Comparison of ENCODE assay signal across 8 cellular contexts in the genomic region with DNA sequence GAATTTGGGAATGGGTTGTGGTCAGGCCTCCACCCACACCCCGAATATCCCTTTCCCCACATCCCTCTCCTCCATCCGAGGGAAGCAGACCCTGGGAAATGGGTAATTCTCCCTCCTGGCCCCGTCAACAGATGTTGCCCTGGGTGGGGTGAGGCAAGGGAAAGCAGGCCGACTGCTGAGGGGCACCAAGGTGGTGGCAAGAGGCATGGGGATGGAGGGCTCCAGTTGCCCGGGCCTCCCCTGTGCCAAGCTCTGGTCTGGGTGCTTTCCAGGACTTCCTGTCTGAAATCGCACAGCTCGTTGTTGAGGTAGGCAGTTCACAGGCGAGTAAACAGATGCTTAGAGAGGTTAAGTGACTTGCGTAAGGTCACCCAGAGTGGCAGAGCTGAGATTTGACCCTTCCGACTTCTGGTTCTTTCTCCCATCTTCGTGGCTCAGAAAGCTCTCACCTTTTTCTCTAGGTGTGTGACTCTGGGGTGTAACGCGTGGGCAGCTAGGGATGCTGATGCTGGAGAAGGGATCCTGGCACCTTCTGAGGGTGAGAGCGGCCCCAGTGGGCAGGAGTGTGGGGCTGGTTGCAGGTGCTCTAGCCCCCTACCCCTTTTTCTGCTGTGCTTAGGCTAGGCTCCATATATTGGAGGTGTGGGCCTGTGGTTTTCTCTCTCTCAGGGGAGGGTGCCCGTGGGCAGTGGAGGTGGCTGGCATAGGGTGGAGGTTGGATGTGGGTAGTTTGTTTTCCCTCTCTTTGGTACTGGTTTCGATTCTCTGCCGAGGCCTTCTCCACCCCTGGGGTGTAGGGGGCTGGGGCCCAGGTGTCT. TPM values are rescaled to one million over a fixed set of nuclear protein-coding genes. Genes with fewer than 3 reads are reported as not detected.
DNase-seq lines count a peak whose midpoint lies in the region; ATAC-seq, FAIRE-seq and TF ChIP-seq lines count a peak whose summit lies in the region.

No MANE protein-coding gene starts in this region.

- peaks cover 12% of the 10 kb centered on the region for H3K36me3 Mint-ChIP-seq in activated CD8-positive, alpha-beta memory T cell treated with anti-CD3 and anti-CD28 coated beads, Interleukin-2, amount 10 ng/mL, durations not matched to agents 7 days and 5 days
- H3K36me3 Mint-ChIP-seq in activated T-cell treated with anti-CD3 and anti-CD28 coated beads, Interleukin-2, amount 50 U/mL, for 72 hours (ENCODE audit: insufficient read depth in 2 of 2) = peaks cover 2% of the 10 kb centered on the region in 2 donors
- peaks cover 2% of the 10 kb centered on the region for H3K36me3 Mint-ChIP-seq in type B pancreatic cell

- H3K27ac Mint-ChIP-seq in activated CD8-positive, alpha-beta memory T cell treated with anti-CD3 and anti-CD28 coated beads, Interleukin-2, amount 10 ng/mL, durations not matched to agents 7 days and 5 days = peak overlapping the region; percentile 97
- peak overlapping the region; percentile 92 for H3K27ac Mint-ChIP-seq in activated T-cell treated with anti-CD3 and anti-CD28 coated beads, Interleukin-2, amount 50 U/mL, for 72 hours
- peak overlapping the region; percentile 39 for H3K27ac Mint-ChIP-seq in type B pancreatic cell

- peaks cover 91% of the 10 kb centered on the region for H3K4me1 Mint-ChIP-seq in activated CD8-positive, alpha-beta memory T cell treated with anti-CD3 and anti-CD28 coated beads, Interleukin-2, amount 10 ng/mL, durations not matched to agents 7 days and 5 days
- peaks cover 96% of the 10 kb centered on the region for H3K4me1 Mint-ChIP-seq in activated T-cell treated with anti-CD3 and anti-CD28 coated beads, Interleukin-2, amount 50 U/mL, for 72 hours (ENCODE audit: low read depth)
- H3K4me1 Mint-ChIP-seq in type B pancreatic cell (ENCODE audit: unreplicated experiment) = peaks cover 44% of the 10 kb centered on the region

- TF ChIP-seq POLR2A in H54 (IDR thresholded peaks at IDR 0.05; ENCODE audit: low read depth, low read length) = no peak

- no peaks in the 10 kb centered on the region for H3K9me3 Mint-ChIP-seq in activated CD8-positive, alpha-beta memory T cell treated with anti-CD3 and anti-CD28 coated beads, Interleukin-2, amount 10 ng/mL, durations not matched to agents 7 days and 5 days (ENCODE audit: low read depth)
- H3K9me3 Mint-ChIP-seq in activated T-cell treated with anti-CD3 and anti-CD28 coated beads, Interleukin-2, amount 50 U/mL, for 72 hours = no peaks in the 10 kb centered on the region
- no peaks in the 10 kb centered on the region for H3K9me3 Mint-ChIP-seq in type B pancreatic cell

- H3K27me3 Mint-ChIP-seq in activated CD8-positive, alpha-beta memory T cell treated with anti-CD3 and anti-CD28 coated beads, Interleukin-2, amount 10 ng/mL, durations not matched to agents 7 days and 5 days = no peaks in the 10 kb centered on the region
- no peaks in the 10 kb centered on the region for H3K27me3 Mint-ChIP-seq in activated T-cell treated with anti-CD3 and anti-CD28 coated beads, Interleukin-2, amount 50 U/mL, for 72 hours (ENCODE audit: low read depth)
- H3K27me3 Mint-ChIP-seq in type B pancreatic cell = no peaks in the 10 kb centered on the region

- peak overlapping the region; percentile 68 for H3K4me3 Mint-ChIP-seq in activated CD8-positive, alpha-beta memory T cell treated with anti-CD3 and anti-CD28 coated beads, Interleukin-2, amount 10 ng/mL, durations not matched to agents 7 days and 5 days
- H3K4me3 Mint-ChIP-seq in activated T-cell treated with anti-CD3 and anti-CD28 coated beads, Interleukin-2, amount 50 U/mL, for 72 hours = peak overlapping the region; percentile 91 to 97
- H3K4me3 Mint-ChIP-seq in type B pancreatic cell = no peak overlapping the region

- CTCF ChIA-PET in activated CD8-positive, alpha-beta memory T cell treated with anti-CD3 and anti-CD28 coated beads, Interleukin-2, amount 10 ng/mL, durations not matched to agents 7 days and 5 days (lab: Charles Lee) = interaction anchor here (1.0 to 5.2 kb wide), 9 partner anchors 9 to 32 kb away, joined by 3 to 51 read pairs (median 4); no protein-coding TSS in a partner anchor

- no peak for ATAC-seq in activated CD8-positive, alpha-beta memory T cell treated with anti-CD3 and anti-CD28 coated beads, Interleukin-2, amount 10 ng/mL, durations not matched to agents 7 days and 5 days
- ATAC-seq in activated T-cell treated with anti-CD3 and anti-CD28 coated beads, Interleukin-2, amount 50 U/mL, for 72 hours (replicated peaks in 1 of 2) = peak; percentile 25 to 42
- ATAC-seq in left lobe of liver = peak; percentile 59

- no peak for FAIRE-seq in H54 (lab: Jason Lieb, UNC)

- peak; percentile 80 for DNase-seq in activated CD8-positive, alpha-beta memory T cell treated with anti-CD3 and anti-CD28 coated beads, Interleukin-2, amount 10 ng/mL, durations not matched to agents 7 days and 5 days
- DNase-seq in activated CD8-positive, alpha-beta memory T cell treated with anti-CD3 and anti-CD28 coated beads, Interleukin-2, amount 50 U/mL, for 48 hours = no peak
- peak; percentile 72 to 73 for DNase-seq in activated T-cell treated with anti-CD3 and anti-CD28 coated beads, Interleukin-2, amount 50 U/mL, for 72 hours
- DNase-seq in left lobe of liver (ENCODE audit: low spot score) = peak; percentile 84
- no peak for DNase-seq in type B pancreatic cell (ENCODE audit: extremely low spot score, unreplicated experiment)
- DNase-seq in GM19240 (ENCODE audit: insufficient read length, low spot score) = no peak
- no peak for DNase-seq in C1 segment of cervical spinal cord (lab: John Stamatoyannopoulos, UW)
- DNase-seq in H54 (ENCODE audit: insufficient read length, low spot score) = no peak

- TF ChIP-seq CTCF in type B pancreatic cell (conservative IDR thresholded peaks at IDR 0.05) = no peak

RNA-seq across cellular contexts. Expression of a gene that starts 17.2 kb away (rescaled TPM):
- 10 to 100 TPM; 29.9 to 39.5 TPM for total RNA-seq in activated CD8-positive, alpha-beta memory T cell treated with anti-CD3 and anti-CD28 coated beads, Interleukin-2, amount 10 ng/mL, durations not matched to agents 7 days and 5 days
- 10 to 100 TPM; 33.4 to 45.2 TPM for total RNA-seq in activated T-cell treated with anti-CD3 and anti-CD28 coated beads, Interleukin-2, amount 50 U/mL, for 72 hours
- 21.3 TPM for total RNA-seq in left lobe of liver
- total RNA-seq in type B pancreatic cell (ENCODE audit: low replicate concordance) = 23.8 and 34.3 TPM in 2 replicates

RNA-seq across cellular contexts. Expression of a gene that starts 38.3 kb away (rescaled TPM):
- not detected for total RNA-seq in activated CD8-positive, alpha-beta memory T cell treated with anti-CD3 and anti-CD28 coated beads, Interleukin-2, amount 10 ng/mL, durations not matched to agents 7 days and 5 days
- total RNA-seq in activated T-cell treated with anti-CD3 and anti-CD28 coated beads, Interleukin-2, amount 50 U/mL, for 72 hours = not detected
- total RNA-seq in left lobe of liver = 0.68 TPM
- total RNA-seq in type B pancreatic cell (ENCODE audit: low replicate concordance) = 0.36 and 0.43 TPM in 2 replicates

RNA-seq across cellular contexts. Expression of a gene that starts 38.5 kb away (rescaled TPM):
- total RNA-seq in activated CD8-positive, alpha-beta memory T cell treated with anti-CD3 and anti-CD28 coated beads, Interleukin-2, amount 10 ng/mL, durations not matched to agents 7 days and 5 days = 100 to 1,000 TPM; 109 to 111 TPM
- 10 to 100 TPM; 86.2 to 92.6 TPM for total RNA-seq in activated T-cell treated with anti-CD3 and anti-CD28 coated beads, Interleukin-2, amount 50 U/mL, for 72 hours
- 1.5 TPM for total RNA-seq in left lobe of liver
- total RNA-seq in type B pancreatic cell (ENCODE audit: low replicate concordance) = 23.2 and 50.3 TPM in 2 replicates

Comparison
In these comparisons a context has a peak if more than half of its experiments do, and no peak if none do; other contexts are left out.
1. DNase-seq: peak in activated CD8-positive, alpha-beta memory T cell treated with anti-CD3 and anti-CD28 coated beads, Interleukin-2, amount 10 ng/mL, durations not matched to agents 7 days and 5 days (single experiment), activated T-cell treated with anti-CD3 and anti-CD28 coated beads, Interleukin-2, amount 50 U/mL, for 72 hours (2 of 2) and left lobe of liver (single experiment); none in activated CD8-positive, alpha-beta memory T cell treated with anti-CD3 and anti-CD28 coated beads, Interleukin-2, amount 50 U/mL, for 48 hours (single experiment), type B pancreatic cell (single experiment), GM19240 (single experiment), C1 segment of cervical spinal cord (0 of 14) and H54 (single experiment).
2. H3K27ac Mint-ChIP-seq: peak in every context shown above with its lines; median percentile 97 in activated CD8-positive, alpha-beta memory T cell treated with anti-CD3 and anti-CD28 coated beads, Interleukin-2, amount 10 ng/mL, durations not matched to agents 7 days and 5 days; 92 in activated T-cell treated with anti-CD3 and anti-CD28 coated beads, Interleukin-2, amount 50 U/mL, for 72 hours; 39 in type B pancreatic cell.